Comparison of ENCODE assay signal across 16 cellular contexts in genomic region chr12:132952371-132953162, GRCh38. TPM values are rescaled to one million over a fixed set of nuclear protein-coding genes. Genes with fewer than 3 reads are reported as not detected.
DNase-seq lines count a peak whose midpoint lies in the region; FAIRE-seq and TF ChIP-seq lines count a peak whose summit lies in the region.
"Had no signal": no experiment of that assay in that cellular context is flagged by ENCODE, and none has a peak within 500 bp of the region (broad histone marks: within the 10 kb centered on the region; RNA-seq: fewer than 3 reads in every experiment).

No MANE protein-coding gene starts in this region.

- peaks cover 43% of the 10 kb centered on the region for H3K36me3 Mint-ChIP-seq in osteocyte (ENCODE audit: unreplicated experiment)

- peaks cover 24% of the 10 kb centered on the region for H3K4me1 Mint-ChIP-seq in osteocyte (ENCODE audit: unreplicated experiment)

- intact Hi-C loops in left ventricle myocardium inferior (cut with micrococcal nuclease): no loop called here

- H3K27me3 ChIP-seq in BLaER1: no peaks in the 10 kb centered on the region
- no peaks in the 10 kb centered on the region for H3K27me3 ChIP-seq in adipocyte (replicated peaks; ENCODE audit: control insufficient read depth, insufficient read depth, low read length)
- H3K27me3 ChIP-seq in muscle layer of duodenum (ENCODE audit: low read depth, low read length): no peaks in the 10 kb centered on the region
- no peaks in the 10 kb centered on the region for H3K27me3 ChIP-seq in left ventricle myocardium inferior (ENCODE audit: low read depth)

- no peaks in the 10 kb centered on the region for H3K27me3 Mint-ChIP-seq in osteocyte (ENCODE audit: unreplicated experiment)
- H3K27me3 Mint-ChIP-seq: CD4-positive, alpha-beta memory T cell had no signal

- H3K4me2 ChIP-seq in BLaER1: no peak overlapping the region

- H3K9ac ChIP-seq in BLaER1 (no peak overlapping the region), adipocyte (ENCODE audit: low read length) (no peak overlapping the region)

- H3K4me3 ChIP-seq in BLaER1 (peak overlapping the region; percentile 13; the same call in 1 of the 2 replicates), adipocyte (ENCODE audit: low read length) (peak overlapping the region; percentile 42), muscle layer of duodenum (ENCODE audit: low read depth in 1 of 2, low read length in 2 of 2) (peak overlapping the region; percentile 8 to 31), left ventricle myocardium inferior (no peak overlapping the region)

- DNase-seq in adipocyte (ENCODE audit: low read depth) (no peak), osteocyte (ENCODE audit: extremely low spot score, unreplicated experiment) (peak; percentile 57), left ventricle myocardium inferior (no peak), frontal cortex (ENCODE audit: low spot score in 2 of 2) (no peak)
- DNase-seq in activated CD8-positive, alpha-beta memory T cell treated with anti-CD3 and anti-CD28 coated beads for 24 hours: no peak
- DNase-seq: ACHN; C1 segment of cervical spinal cord; CD4-positive, alpha-beta memory T cell; DMS153; DND-41; GDM1; GOT3; H9 had no signal

- no peak overlapping the region for H3K27ac Mint-ChIP-seq in osteocyte (ENCODE audit: unreplicated experiment)
- H3K27ac Mint-ChIP-seq: H9 had no signal

- H3K27ac ChIP-seq in BLaER1: no peak overlapping the region
- no peak overlapping the region for H3K27ac ChIP-seq in muscle layer of duodenum (ENCODE audit: low read length)
- no peak overlapping the region for H3K27ac ChIP-seq in left ventricle myocardium inferior (replicated peaks)

- peaks cover 72% of the 10 kb centered on the region for H3K9me3 ChIP-seq in BLaER1
- peaks cover 63% of the 10 kb centered on the region for H3K9me3 ChIP-seq in adipocyte (ENCODE audit: control insufficient read depth, low read length)
- H3K9me3 ChIP-seq in muscle layer of duodenum (ENCODE audit: control insufficient read depth in 1 of 2, low read length in 2 of 2): peaks cover 35 to 38% of the 10 kb centered on the region in 2 donors
- peaks cover 63% of the 10 kb centered on the region for H3K9me3 ChIP-seq in left ventricle myocardium inferior (replicated peaks)

- FAIRE-seq in frontal cortex (lab: Jason Lieb, UNC): no peak

- peaks cover 53% of the 10 kb centered on the region for H3K36me3 ChIP-seq in BLaER1
- H3K36me3 ChIP-seq in adipocyte (ENCODE audit: control insufficient read depth, insufficient read depth, low read length, severe bottlenecking): peaks cover 38% of the 10 kb centered on the region
- peaks cover 9 to 32% of the 10 kb centered on the region in 2 donors for H3K36me3 ChIP-seq in muscle layer of duodenum (ENCODE audit: control insufficient read depth in 1 of 2, insufficient read depth in 2 of 2, low read length in 2 of 2)
- H3K36me3 ChIP-seq in left ventricle myocardium inferior: peaks cover 41% of the 10 kb centered on the region

- H4K20me1 ChIP-seq in BLaER1: no peaks in the 10 kb centered on the region

- H3K4me1 ChIP-seq in BLaER1 (peaks cover 19% of the 10 kb centered on the region), adipocyte (ENCODE audit: control insufficient read depth, insufficient read depth, low read length) (peaks cover 8% of the 10 kb centered on the region), muscle layer of duodenum (ENCODE audit: control insufficient read depth in 1 of 2, insufficient read depth in 2 of 2, low read length in 2 of 2) (peaks cover 7 to 17% of the 10 kb centered on the region in 2 donors), left ventricle myocardium inferior (peaks cover 39% of the 10 kb centered on the region)

- H3K9me3 Mint-ChIP-seq in osteocyte (ENCODE audit: unreplicated experiment): peaks cover 22% of the 10 kb centered on the region

- no peak overlapping the region for H3K4me3 Mint-ChIP-seq in osteocyte (ENCODE audit: unreplicated experiment)
- H3K4me3 Mint-ChIP-seq: H9 had no signal

- no peak for TF ChIP-seq CTCF in osteocyte (IDR thresholded peaks at IDR 0.05)
- TF ChIP-seq CTCF in left ventricle myocardium inferior (IDR thresholded peaks at IDR 0.05; ENCODE audit: borderline replicate concordance): no peak

RNA-seq across cellular contexts. Expression of gene ZNF605, which starts 3.5 kb away (rescaled TPM):
- total RNA-seq in osteocyte (17.8 and 19.1 TPM in 2 replicates), left ventricle myocardium inferior (12.9 TPM), frontal cortex (18.8 TPM)
- total RNA-seq: HT-29 had no signal

RNA-seq across cellular contexts. Expression of gene ZNF26, which starts 33.6 kb away (rescaled TPM):
- total RNA-seq in osteocyte (13.6 and 16.3 TPM in 2 replicates), left ventricle myocardium inferior (3.1 TPM), frontal cortex (14.3 TPM)
